2 cellular contexts compared by ENCODE assay signal in the genomic region with DNA sequence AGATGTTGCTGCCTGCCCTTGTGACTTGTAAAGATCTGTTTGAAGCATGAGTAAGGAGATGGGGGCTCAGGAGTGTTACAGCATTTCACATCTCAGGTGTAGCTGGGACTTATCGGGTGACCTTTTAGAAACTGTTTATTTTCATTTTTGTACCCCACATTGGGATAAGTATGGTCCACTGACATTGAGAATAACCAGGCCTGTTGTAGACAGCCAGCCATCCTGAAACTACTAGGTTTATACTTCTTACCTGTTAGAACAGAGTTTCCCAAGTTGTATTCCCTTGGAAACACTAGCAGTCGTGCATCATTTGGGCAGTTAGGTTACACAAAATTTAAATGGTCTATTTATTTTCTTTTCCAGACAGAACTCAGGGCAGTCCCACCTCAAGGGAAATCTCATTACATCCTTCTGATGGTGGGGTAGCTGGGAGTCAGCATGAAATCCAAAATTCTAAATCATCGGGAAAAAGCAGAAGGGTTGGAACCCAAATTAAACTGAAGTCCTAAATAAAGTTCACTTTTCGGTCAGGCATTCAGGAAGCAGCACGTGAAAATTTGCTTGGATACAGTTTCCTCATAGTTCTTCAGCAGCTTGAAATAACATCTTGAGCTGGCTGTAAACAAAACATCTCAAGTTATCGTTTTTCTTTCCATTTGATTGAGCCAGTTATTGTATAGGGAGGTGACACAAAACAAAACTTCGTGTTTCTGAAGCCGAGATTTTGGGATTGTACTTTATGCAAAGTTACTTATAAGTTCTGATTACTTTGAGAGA.
A peak's percentile ranks its signal among the peaks of the same experiment; 100 is the strongest.
TF ChIP-seq lines count a peak whose summit lies in the region.

No MANE protein-coding gene starts in this region.

TF ChIP-seq in HEK293, 187 proteins besides CTCF, POLR2A, EP300 and RAD21:
- TF ChIP-seq PRDM6 (tag by site-specific recombination; IDR thresholded peaks at IDR 0.05) (peak; percentile 52), PRDM1 (tag by site-specific recombination; IDR thresholded peaks at IDR 0.05) (no peak), ZNF335 (tag by site-specific recombination; conservative IDR thresholded peaks at IDR 0.05) (peak; percentile 45; the same call in 1 of the 2 replicates), HIC1 (tag by site-specific recombination; IDR thresholded peaks at IDR 0.05) (no peak)
TF ChIP-seq in HEK293: peak in this region for 2.

TF ChIP-seq in GM12878, 131 proteins besides CTCF, POLR2A, EP300 and RAD21:
- TF ChIP-seq EZH2 (IDR thresholded peaks at IDR 0.05; ENCODE audit: borderline replicate concordance, control insufficient read depth, low read depth, low read length), result no peak
- no peak for TF ChIP-seq TCF7 (IDR thresholded peaks at IDR 0.05; ENCODE audit: borderline replicate concordance)
- TF ChIP-seq MEF2A (IDR thresholded peaks at IDR 0.05; ENCODE audit: insufficient read depth, low read depth, low read length), result no peak
- TF ChIP-seq DPF2 (IDR thresholded peaks at IDR 0.05), result no peak
- no peak for TF ChIP-seq STAT3 (IDR thresholded peaks at IDR 0.05; ENCODE audit: low read depth, low read length)
- TF ChIP-seq, protein P1, sequence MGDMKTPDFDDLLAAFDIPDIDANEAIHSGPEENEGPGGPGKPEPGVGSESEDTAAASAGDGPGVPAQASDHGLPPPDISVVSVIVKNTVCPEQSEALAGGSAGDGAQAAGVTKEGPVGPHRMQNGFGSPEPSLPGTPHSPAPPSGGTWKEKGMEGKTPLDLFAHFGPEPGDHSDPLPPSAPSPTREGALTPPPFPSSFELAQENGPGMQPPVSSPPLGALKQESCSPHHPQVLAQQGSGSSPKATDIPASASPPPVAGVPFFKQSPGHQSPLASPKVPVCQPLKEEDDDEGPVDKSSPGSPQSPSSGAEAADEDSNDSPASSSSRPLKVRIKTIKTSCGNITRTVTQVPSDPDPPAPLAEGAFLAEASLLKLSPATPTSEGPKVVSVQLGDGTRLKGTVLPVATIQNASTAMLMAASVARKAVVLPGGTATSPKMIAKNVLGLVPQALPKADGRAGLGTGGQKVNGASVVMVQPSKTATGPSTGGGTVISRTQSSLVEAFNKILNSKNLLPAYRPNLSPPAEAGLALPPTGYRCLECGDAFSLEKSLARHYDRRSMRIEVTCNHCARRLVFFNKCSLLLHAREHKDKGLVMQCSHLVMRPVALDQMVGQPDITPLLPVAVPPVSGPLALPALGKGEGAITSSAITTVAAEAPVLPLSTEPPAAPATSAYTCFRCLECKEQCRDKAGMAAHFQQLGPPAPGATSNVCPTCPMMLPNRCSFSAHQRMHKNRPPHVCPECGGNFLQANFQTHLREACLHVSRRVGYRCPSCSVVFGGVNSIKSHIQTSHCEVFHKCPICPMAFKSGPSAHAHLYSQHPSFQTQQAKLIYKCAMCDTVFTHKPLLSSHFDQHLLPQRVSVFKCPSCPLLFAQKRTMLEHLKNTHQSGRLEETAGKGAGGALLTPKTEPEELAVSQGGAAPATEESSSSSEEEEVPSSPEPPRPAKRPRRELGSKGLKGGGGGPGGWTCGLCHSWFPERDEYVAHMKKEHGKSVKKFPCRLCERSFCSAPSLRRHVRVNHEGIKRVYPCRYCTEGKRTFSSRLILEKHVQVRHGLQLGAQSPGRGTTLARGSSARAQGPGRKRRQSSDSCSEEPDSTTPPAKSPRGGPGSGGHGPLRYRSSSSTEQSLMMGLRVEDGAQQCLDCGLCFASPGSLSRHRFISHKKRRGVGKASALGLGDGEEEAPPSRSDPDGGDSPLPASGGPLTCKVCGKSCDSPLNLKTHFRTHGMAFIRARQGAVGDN (IDR thresholded peaks at IDR 0.05), result no peak
- TF ChIP-seq ZNF207 (IDR thresholded peaks at IDR 0.05; ENCODE audit: borderline replicate concordance), result no peak
- TF ChIP-seq JUNB (IDR thresholded peaks at IDR 0.05), result no peak
- no peak for TF ChIP-seq ZSCAN29 (IDR thresholded peaks at IDR 0.05)
- no peak for TF ChIP-seq ZBED1 (IDR thresholded peaks at IDR 0.05; ENCODE audit: borderline replicate concordance)
- no peak for TF ChIP-seq NFXL1 (IDR thresholded peaks at IDR 0.05; ENCODE audit: borderline replicate concordance)
- no peak for TF ChIP-seq USF1 (IDR thresholded peaks at IDR 0.05; ENCODE audit: borderline replicate concordance, extremely low read length, insufficient read depth, low read depth, low read length)
- TF ChIP-seq ZNF217 (IDR thresholded peaks at IDR 0.05), result no peak
- no peak for TF ChIP-seq LARP7 (IDR thresholded peaks at IDR 0.05)
- TF ChIP-seq IKZF2 (IDR thresholded peaks at IDR 0.05), result no peak
- no peak for TF ChIP-seq PAX8 (IDR thresholded peaks at IDR 0.05)
- no peak for TF ChIP-seq POU2F2 (IDR thresholded peaks at IDR 0.05; ENCODE audit: borderline replicate concordance, low read depth, low read length)
